Comparison of ENCODE assay signal across 9 cellular contexts in the genomic region with DNA sequence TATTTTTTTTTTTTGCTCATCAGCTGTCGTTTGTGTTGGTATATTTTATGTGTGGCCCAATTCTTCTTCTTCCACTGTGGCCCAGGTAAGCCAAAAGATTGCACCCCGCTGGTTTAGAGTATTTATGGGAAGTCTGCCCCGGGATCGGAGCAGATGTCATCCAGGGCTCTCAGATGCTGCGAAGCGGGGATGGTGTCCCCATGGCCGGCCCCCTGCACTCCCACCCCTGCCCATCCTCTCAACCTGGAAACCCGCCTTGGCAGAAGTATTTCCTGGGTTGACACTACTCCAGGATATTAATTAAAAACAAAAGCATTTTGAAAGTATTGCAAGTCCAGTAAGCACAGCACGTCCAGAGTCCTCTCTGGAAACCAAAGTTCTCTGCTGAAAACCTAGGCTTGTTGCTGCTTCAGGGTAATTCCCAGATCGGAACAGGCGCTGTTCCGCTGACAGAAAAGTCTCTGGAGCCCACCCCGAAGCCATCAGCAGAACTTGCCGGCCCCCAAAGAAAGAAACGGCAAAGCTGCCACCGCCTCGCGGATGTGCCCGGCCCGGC. TPM values are rescaled to one million over a fixed set of nuclear protein-coding genes. Genes with fewer than 3 reads are reported as not detected.
DNase-seq lines count a peak whose midpoint lies in the region; ATAC-seq and TF ChIP-seq lines count a peak whose summit lies in the region.
"Had no signal": no experiment of that assay in that cellular context is flagged by ENCODE, and none has a peak within 500 bp of the region (broad histone marks: within the 10 kb centered on the region; RNA-seq: fewer than 3 reads in every experiment).

No MANE protein-coding gene starts in this region.

- CTCF ChIA-PET in CD8-positive, alpha-beta T cell (lab: Charles Lee): no interaction called here

- no peak overlapping the region for H3K27ac Mint-ChIP-seq in CD8-positive, alpha-beta T cell

- H3K9me3 ChIP-seq in CD8-positive, alpha-beta T cell (ENCODE audit: low read length): no peaks in the 10 kb centered on the region
- H3K9me3 ChIP-seq in Peyer's patch: no peaks in the 10 kb centered on the region

- H3K27me3 Mint-ChIP-seq in CD8-positive, alpha-beta T cell (ENCODE audit: low read depth): peaks cover 61% of the 10 kb centered on the region

- H3K4me3 Mint-ChIP-seq in CD8-positive, alpha-beta T cell: peak overlapping the region; percentile 35

- POLR2A ChIA-PET in CD8-positive, alpha-beta T cell (lab: Charles Lee): no interaction called here

- TF ChIP-seq CTCF in CD8-positive, alpha-beta T cell (IDR thresholded peaks at IDR 0.05): no peak
- TF ChIP-seq CTCF in Peyer's patch (IDR thresholded peaks at IDR 0.05): no peak

- no peaks in the 10 kb centered on the region for H3K9me3 Mint-ChIP-seq in CD8-positive, alpha-beta T cell

- DNase-seq in CD8-positive, alpha-beta T cell: no peak
- DNase-seq in Peyer's patch (no peak), fibroblast of peridontal ligament (ENCODE audit: extremely low read depth) (peak; percentile 18), NCI-H2196 treated with DMSO at 0.1 percent for 48 hours (lab: John Stamatoyannopoulos, UW; ENCODE audit: unreplicated experiment) (no peak), posterior vena cava (ENCODE audit: low spot score) (no peak), NCI-H1436 treated with DMSO at 0.1 percent for 48 hours (lab: John Stamatoyannopoulos, UW) (no peak)
- no peak for DNase-seq in activated CD4-positive, alpha-beta T cell treated with anti-CD3 and anti-CD28 coated beads, Interleukin-2, amount 50 U/mL, for 48 hours
- DNase-seq: NCI-H748 treated with DMSO at 0.1 percent for 48 hours had no signal

- peaks cover 6% of the 10 kb centered on the region for H3K27me3 ChIP-seq in CD8-positive, alpha-beta T cell (ENCODE audit: insufficient read depth, low read length)
- H3K27me3 ChIP-seq in Peyer's patch (no peaks in the 10 kb centered on the region), rectal smooth muscle tissue (ENCODE audit: control insufficient read depth, insufficient read depth, low read length) (peaks cover 6% of the 10 kb centered on the region)

- no peak for ATAC-seq in CD8-positive, alpha-beta T cell

- H3K27ac ChIP-seq in CD8-positive, alpha-beta T cell (ENCODE audit: low read depth, low read length): no peak overlapping the region
- H3K27ac ChIP-seq in Peyer's patch: peak overlapping the region in 1 of 4 donors; percentile 17
- H3K27ac ChIP-seq in rectal smooth muscle tissue (ENCODE audit: low read depth, low read length): no peak overlapping the region

- no peaks in the 10 kb centered on the region for H3K4me1 ChIP-seq in CD8-positive, alpha-beta T cell (ENCODE audit: insufficient read depth, low read length)
- H3K4me1 ChIP-seq in Peyer's patch (peaks cover 0 to 18% (median 7%) of the 10 kb centered on the region in 4 donors), rectal smooth muscle tissue (ENCODE audit: control insufficient read depth, insufficient read depth, low read length) (no peaks in the 10 kb centered on the region)

- no peak overlapping the region for H3K4me3 ChIP-seq in CD8-positive, alpha-beta T cell (ENCODE audit: low read depth, low read length)
- H3K4me3 ChIP-seq in Peyer's patch (peak overlapping the region; percentile 34 to 65 (median 48)), rectal smooth muscle tissue (ENCODE audit: low read length) (peak overlapping the region; percentile 55)

- TF ChIP-seq POLR2A in Peyer's patch (IDR thresholded peaks at IDR 0.05): no peak

- intact Hi-C loops in CD8-positive, alpha-beta T cell (cut with DNase I, micrococcal nuclease): no loop called here
- intact Hi-C loops in posterior vena cava (cut with DNase I): no loop called here

- H3K36me3 ChIP-seq in CD8-positive, alpha-beta T cell (ENCODE audit: insufficient read depth, low read length): no peaks in the 10 kb centered on the region
- no peaks in the 10 kb centered on the region for H3K36me3 ChIP-seq in Peyer's patch
- H3K36me3 ChIP-seq in rectal smooth muscle tissue (ENCODE audit: control insufficient read depth, insufficient read depth, low read length): no peaks in the 10 kb centered on the region

- H3K9ac ChIP-seq in rectal smooth muscle tissue (ENCODE audit: low read length): no peak overlapping the region

- H3K36me3 Mint-ChIP-seq in CD8-positive, alpha-beta T cell: no peaks in the 10 kb centered on the region

- H3K4me1 Mint-ChIP-seq in CD8-positive, alpha-beta T cell (ENCODE audit: low read depth): peaks cover 8% of the 10 kb centered on the region

RNA-seq across cellular contexts. Expression of gene SCUBE2, which starts 0.8 kb away (rescaled TPM):
- total RNA-seq in CD8-positive, alpha-beta T cell: not detected
- 10 to 100 TPM in 1 of 4 donors, 1 to 10 TPM in 3; 3.1 to 10.6 (median 5.0) TPM for total RNA-seq in Peyer's patch
- total RNA-seq in posterior vena cava: 1 to 10 TPM; 2.5 to 7.4 TPM
